ENCODE assay signal across 9 cellular contexts in the genomic region with DNA sequence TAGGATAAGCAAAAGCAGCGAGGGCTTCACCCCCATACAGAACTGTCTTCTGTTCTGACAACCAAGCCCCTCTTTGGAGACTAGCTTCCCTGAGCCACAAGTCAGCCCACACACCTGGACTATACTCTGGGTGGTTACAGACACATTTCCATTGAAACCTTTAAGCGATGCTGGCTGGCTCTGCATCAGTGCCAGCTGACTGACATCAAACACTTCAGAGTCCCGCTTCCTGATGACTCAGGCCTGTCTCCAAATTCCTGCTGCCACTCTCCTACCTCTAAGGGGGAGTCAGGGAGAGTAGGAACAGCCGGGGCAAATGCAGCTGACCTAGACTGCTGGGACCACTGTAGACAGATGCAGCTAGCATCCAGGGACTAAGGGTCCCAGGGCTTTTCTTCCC. TPM values are rescaled to one million over a fixed set of nuclear protein-coding genes. Genes with fewer than 3 reads are reported as not detected.
DNase-seq lines count a peak whose midpoint lies in the region; ATAC-seq and TF ChIP-seq lines count a peak whose summit lies in the region.
"Had no signal": no experiment of that assay in that cellular context is flagged by ENCODE, and none has a peak within 500 bp of the region (broad histone marks: within the 10 kb centered on the region; RNA-seq: fewer than 3 reads in every experiment).

No MANE protein-coding gene starts in this region.

- no peak overlapping the region for H3K27ac ChIP-seq in A673 (ENCODE audit: low read depth, low read length, poor library complexity, severe bottlenecking)

- no peaks in the 10 kb centered on the region for H3K27me3 ChIP-seq in A673 (replicated peaks; ENCODE audit: insufficient read depth, low read depth, low read length, poor library complexity)

- H3K4me1 ChIP-seq in A673 (ENCODE audit: insufficient read depth, low read length, poor library complexity, severe bottlenecking): no peaks in the 10 kb centered on the region

- H3K27ac Mint-ChIP-seq in immature natural killer cell: no peak overlapping the region

- H3K9me3 ChIP-seq in A673 (ENCODE audit: low read depth, low read length, poor library complexity, severe bottlenecking): no peaks in the 10 kb centered on the region

- TF ChIP-seq CTCF in A673 (conservative IDR thresholded peaks at IDR 0.05; ENCODE audit: low read depth, low read length) (no peak), astrocyte of the spinal cord (IDR thresholded peaks at IDR 0.05; ENCODE audit: low read depth, low read length) (no peak)

- no peaks in the 10 kb centered on the region for H3K9me3 Mint-ChIP-seq in immature natural killer cell

- DNase-seq in A673 (ENCODE audit: low spot score) (peak; percentile 24), M059J (ENCODE audit: low read depth) (peak; percentile 78), astrocyte of the spinal cord (ENCODE audit: low read depth, low spot score) (peak; percentile 47), left kidney (ENCODE audit: low read depth, low spot score) (peak; percentile 83), immature natural killer cell (no peak)
- DNase-seq: CD4-positive, CD25-positive, alpha-beta regulatory T cell had no signal

- POLR2A ChIA-PET in A673 (lab: Charles Lee; ENCODE audit: low non-redundant PET): no interaction called here

- in situ Hi-C loops in astrocyte of the spinal cord (cut with HindIII; ENCODE audit: low sequenced_read_pairs): no loop called here

- peaks cover 0 to 3% (median under 1%) of the 10 kb centered on the region in 3 donors for H3K36me3 Mint-ChIP-seq in immature natural killer cell

- ATAC-seq in GM21526 (IDR thresholded peaks at IDR 0.05; ENCODE audit: low FRiP score, unreplicated experiment) (no peak), HG02981 (IDR thresholded peaks at IDR 0.05; ENCODE audit: unreplicated experiment) (no peak), HG02571 (IDR thresholded peaks at IDR 0.05; ENCODE audit: unreplicated experiment) (no peak)

- no TSS peak for BruUV-seq in A673 (replicated peaks; lab: Mats Ljungman, UMichigan)

- CTCF ChIA-PET in A673 (lab: Charles Lee): no interaction called here

- H3K4me3 ChIP-seq in A673 (ENCODE audit: low read depth, low read length, poor library complexity, severe bottlenecking) (no peak overlapping the region), astrocyte of the spinal cord (ENCODE audit: low read depth, low read length) (no peak overlapping the region)

- peaks cover 0 to 4% (median 0%) of the 10 kb centered on the region in 3 donors for H3K27me3 Mint-ChIP-seq in immature natural killer cell (ENCODE audit: low read depth in 3 of 3)
- H3K27me3 Mint-ChIP-seq: CD4-positive, CD25-positive, alpha-beta regulatory T cell had no signal

- H3K4me3 Mint-ChIP-seq in immature natural killer cell: no peak overlapping the region
- H3K4me3 Mint-ChIP-seq: CD4-positive, CD25-positive, alpha-beta regulatory T cell had no signal

- peaks cover 10% of the 10 kb centered on the region in 2 donors for H3K4me1 Mint-ChIP-seq in immature natural killer cell

- intact Hi-C loops in A673 (cut with micrococcal nuclease; ENCODE audit: unreplicated experiment): loop anchor here (5.0 kb wide), 2 partner anchors 124 to 496 kb away; no protein-coding TSS in a partner anchor

- no peaks in the 10 kb centered on the region for H3K36me3 ChIP-seq in A673 (ENCODE audit: insufficient read depth, low read length, poor library complexity, severe bottlenecking)

RNA-seq across cellular contexts. Expression of a gene that starts 59.4 kb away (rescaled TPM):
- total RNA-seq in A673 (2021): 18.7 and 22.0 TPM in 2 replicates
- 50.8 and 61.5 TPM in 2 replicates for total RNA-seq in M059J (2014; rRNA removed; shearing (Covaris generic))
- polyA plus RNA-seq in immature natural killer cell: 10 to 100 TPM; 22.0 to 22.7 (median 22.1) TPM

Comparison
In these comparisons a context has a peak if more than half of its experiments do, and no peak if none do; other contexts are left out.
1. DNase-seq: peak in A673 (single experiment), M059J (single experiment), astrocyte of the spinal cord (single experiment) and left kidney (single experiment); none in immature natural killer cell (0 of 3).